17 cellular contexts compared by ENCODE assay signal in genomic region chr7:150417239-150417638, GRCh38.
"Had no signal": no experiment of that assay in that cellular context is flagged by ENCODE, and none has a peak within 500 bp of the region (broad histone marks: within the 10 kb centered on the region; RNA-seq: fewer than 3 reads in every experiment).

No MANE protein-coding gene starts in this region.

- H3K27ac ChIP-seq: foreskin keratinocyte, lower lobe of right lung, neural progenitor cell, testis had no signal

- ATAC-seq: activated CD4-positive, CD25-positive, alpha-beta regulatory T cell treated with anti-CD3 and anti-CD28 coated beads, Interleukin-2, amount 50 U/mL, for 24 hours; foreskin keratinocyte; left lobe of liver; lower lobe of right lung; naive thymus-derived CD8-positive, alpha-beta T cell had no signal

- H3K27me3 ChIP-seq: testis had no signal

- H3K4me3 ChIP-seq: lower lobe of right lung, neural progenitor cell, testis had no signal

- H2AFZ ChIP-seq: neural progenitor cell had no signal

- H3K4me3 Mint-ChIP-seq: activated CD4-positive, alpha-beta memory T cell treated with anti-CD3 and anti-CD28 coated beads, Interleukin-2, amount 10 ng/mL, durations not matched to agents 7 days and 5 days; activated CD4-positive, alpha-beta T cell treated with anti-CD3 and anti-CD28 coated beads, Interleukin-2, amount 10 ng/mL, durations not matched to agents 24 days and 14 days; activated naive CD4-positive, alpha-beta T cell treated with anti-CD3 and anti-CD28 coated beads for 36 hours; activated T-cell treated with anti-CD3 and anti-CD28 coated beads, Interleukin-2, amount 50 U/mL, for 24 hours; naive thymus-derived CD8-positive, alpha-beta T cell; neural progenitor cell; type B pancreatic cell had no signal

- H3K9me3 Mint-ChIP-seq: activated CD4-positive, alpha-beta memory T cell treated with anti-CD3 and anti-CD28 coated beads, Interleukin-2, amount 10 ng/mL, durations not matched to agents 7 days and 5 days; activated CD4-positive, alpha-beta T cell treated with anti-CD3 and anti-CD28 coated beads, Interleukin-2, amount 10 ng/mL, durations not matched to agents 24 days and 14 days; activated naive CD4-positive, alpha-beta T cell treated with anti-CD3 and anti-CD28 coated beads for 36 hours; activated T-cell treated with anti-CD3 and anti-CD28 coated beads, Interleukin-2, amount 50 U/mL, for 24 hours; naive thymus-derived CD8-positive, alpha-beta T cell; neural progenitor cell; type B pancreatic cell had no signal

- H3K27ac Mint-ChIP-seq: activated CD4-positive, alpha-beta memory T cell treated with anti-CD3 and anti-CD28 coated beads, Interleukin-2, amount 10 ng/mL, durations not matched to agents 7 days and 5 days; activated CD4-positive, alpha-beta T cell treated with anti-CD3 and anti-CD28 coated beads, Interleukin-2, amount 10 ng/mL, durations not matched to agents 24 days and 14 days; activated naive CD4-positive, alpha-beta T cell treated with anti-CD3 and anti-CD28 coated beads for 36 hours; activated T-cell treated with anti-CD3 and anti-CD28 coated beads, Interleukin-2, amount 50 U/mL, for 24 hours; naive thymus-derived CD8-positive, alpha-beta T cell; neural progenitor cell; type B pancreatic cell had no signal

- H3K36me3 ChIP-seq: lower lobe of right lung, neural progenitor cell had no signal

- DNase-seq: activated CD4-positive, alpha-beta memory T cell treated with anti-CD3 and anti-CD28 coated beads, Interleukin-2, amount 10 ng/mL, durations not matched to agents 7 days and 5 days; activated CD4-positive, alpha-beta T cell treated with anti-CD3 and anti-CD28 coated beads, Interleukin-2, amount 10 ng/mL, durations not matched to agents 24 days and 14 days; activated T-cell treated with anti-CD3 and anti-CD28 coated beads, Interleukin-2, amount 50 U/mL, for 24 hours; dermis blood vessel endothelial cell; effector memory CD4-positive, alpha-beta T cell; foreskin keratinocyte; lower lobe of right lung; stimulated activated CD4-positive, alpha-beta T cell treated with anti-CD3 and anti-CD28 coated beads, Interleukin-2, amount 100 ng/mL, for 48 hours; stimulated activated CD8-positive, alpha-beta memory T cell treated with anti-CD3 and anti-CD28 coated beads, Interleukin-4, amount 100 ng/mL, for 48 hours; stimulated activated naive CD4-positive, alpha-beta T cell had no signal

- H3K36me3 Mint-ChIP-seq: naive thymus-derived CD8-positive, alpha-beta T cell; neural progenitor cell; type B pancreatic cell had no signal

- H3K4me2 ChIP-seq: neural progenitor cell had no signal

- H3K4me1 ChIP-seq: foreskin keratinocyte, neural progenitor cell had no signal

- H3K27me3 Mint-ChIP-seq: activated CD4-positive, alpha-beta T cell treated with anti-CD3 and anti-CD28 coated beads, Interleukin-2, amount 10 ng/mL, durations not matched to agents 24 days and 14 days; activated T-cell treated with anti-CD3 and anti-CD28 coated beads, Interleukin-2, amount 50 U/mL, for 24 hours had no signal

- H3K9ac ChIP-seq: neural progenitor cell had no signal

- H3K9me3 ChIP-seq: lower lobe of right lung, testis had no signal
